8 cellular contexts compared by ENCODE assay signal in the genomic region with DNA sequence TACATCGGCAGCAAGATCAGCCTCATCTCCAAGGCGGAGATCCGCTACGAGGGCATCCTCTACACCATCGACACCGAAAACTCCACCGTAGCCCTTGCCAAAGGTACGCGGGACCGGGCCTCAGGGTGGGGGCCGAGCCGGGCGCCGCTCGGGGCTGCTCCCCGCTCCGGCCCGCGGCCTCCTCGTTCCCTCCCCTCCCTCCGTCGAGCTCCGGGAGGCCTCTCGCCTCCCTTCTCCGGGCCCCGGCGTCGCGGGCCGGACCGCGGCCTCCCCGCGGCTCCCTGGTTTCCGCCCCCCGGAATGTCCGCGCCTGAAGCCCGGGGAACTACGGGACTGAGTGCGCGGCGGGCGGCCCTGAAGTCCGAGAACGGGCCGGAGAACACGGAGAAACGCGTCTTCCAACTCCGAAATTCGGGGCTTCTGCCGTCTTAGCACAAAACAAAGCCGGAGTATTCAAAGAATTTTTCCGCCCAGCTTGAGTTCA. TPM values are rescaled to one million over a fixed set of nuclear protein-coding genes. Genes with fewer than 3 reads are reported as not detected.
DNase-seq lines count a peak whose midpoint lies in the region; ATAC-seq and TF ChIP-seq lines count a peak whose summit lies in the region.

No MANE protein-coding gene starts in this region.

- no peaks in the 10 kb centered on the region for H3K9me3 ChIP-seq in CD8-positive, alpha-beta T cell (ENCODE audit: low read length)

- peaks cover 26% of the 10 kb centered on the region for H3K36me3 Mint-ChIP-seq in CD8-positive, alpha-beta T cell
- H3K36me3 Mint-ChIP-seq in activated T-helper 1 cell treated with anti-CD3 and anti-CD28 coated beads, Interleukin-12 subunit alpha, Interleukin-12 subunit beta, Interleukin-2, Interleukin-4 antibody, amounts not matched to agents 30 ng/mL and 10 ng/mL and 1 ng/mL, durations not matched to agents 14 hours and 24 hours and 36 hours (ENCODE audit: low read depth): peaks cover 21% of the 10 kb centered on the region

- no peaks in the 10 kb centered on the region for H3K27me3 Mint-ChIP-seq in CD8-positive, alpha-beta T cell (ENCODE audit: low read depth)
- peaks cover 5% of the 10 kb centered on the region for H3K27me3 Mint-ChIP-seq in activated T-helper 1 cell treated with anti-CD3 and anti-CD28 coated beads, Interleukin-12 subunit alpha, Interleukin-12 subunit beta, Interleukin-2, Interleukin-4 antibody, amounts not matched to agents 30 ng/mL and 10 ng/mL and 1 ng/mL, durations not matched to agents 14 hours and 24 hours and 36 hours (ENCODE audit: insufficient read depth)

- H3K36me3 ChIP-seq in CD8-positive, alpha-beta T cell (ENCODE audit: insufficient read depth, low read length): no peaks in the 10 kb centered on the region

- peak overlapping the region; percentile 89 for H3K27ac ChIP-seq in CD8-positive, alpha-beta T cell (ENCODE audit: low read depth, low read length)

- peak overlapping the region; percentile 94 for H3K4me3 Mint-ChIP-seq in CD8-positive, alpha-beta T cell
- H3K4me3 Mint-ChIP-seq in activated T-helper 1 cell treated with anti-CD3 and anti-CD28 coated beads, Interleukin-12 subunit alpha, Interleukin-12 subunit beta, Interleukin-2, Interleukin-4 antibody, amounts not matched to agents 30 ng/mL and 10 ng/mL and 1 ng/mL, durations not matched to agents 14 hours and 24 hours and 36 hours: peak overlapping the region; percentile 100

- CTCF ChIA-PET in CD8-positive, alpha-beta T cell (lab: Charles Lee): interaction anchor here (1.0 to 1.5 kb wide), 2 partner anchors 164 to 165 kb away, joined by 3 read pairs; no protein-coding TSS in a partner anchor

- peak in 4 of 7 experiments; percentile 17 to 35 (median 30) for DNase-seq in CD8-positive, alpha-beta T cell
- peak; percentile 39 for DNase-seq in activated T-helper 1 cell treated with anti-CD3 and anti-CD28 coated beads, Interleukin-12 subunit alpha, Interleukin-12 subunit beta, Interleukin-2, Interleukin-4 antibody, amounts not matched to agents 30 ng/mL and 10 ng/mL and 1 ng/mL, durations not matched to agents 14 hours and 24 hours and 36 hours (ENCODE audit: low spot score)
- DNase-seq in Right ventricle myocardium inferior (ENCODE audit: missing footprints) (no peak), posterior vena cava (ENCODE audit: low spot score) (peak; percentile 84), NCI-H128 (lab: John Stamatoyannopoulos, UW; ENCODE audit: unreplicated experiment) (no peak), EL (no peak)

- peaks cover 51% of the 10 kb centered on the region for H3K4me1 Mint-ChIP-seq in CD8-positive, alpha-beta T cell (ENCODE audit: low read depth)
- peaks cover 44% of the 10 kb centered on the region for H3K4me1 Mint-ChIP-seq in activated T-helper 1 cell treated with anti-CD3 and anti-CD28 coated beads, Interleukin-12 subunit alpha, Interleukin-12 subunit beta, Interleukin-2, Interleukin-4 antibody, amounts not matched to agents 30 ng/mL and 10 ng/mL and 1 ng/mL, durations not matched to agents 14 hours and 24 hours and 36 hours (ENCODE audit: low read depth)

- H3K27me3 ChIP-seq in CD8-positive, alpha-beta T cell (ENCODE audit: insufficient read depth, low read length): no peaks in the 10 kb centered on the region

- peak; percentile 19 for ATAC-seq in CD8-positive, alpha-beta T cell
- ATAC-seq in GM19452 (IDR thresholded peaks at IDR 0.05; ENCODE audit: unreplicated experiment) (peak; percentile 39), HG03457 (IDR thresholded peaks at IDR 0.05; ENCODE audit: unreplicated experiment) (peak; percentile 27), Right ventricle myocardium inferior (peak; percentile 51)

- intact Hi-C loops in CD8-positive, alpha-beta T cell (cut with DNase I, micrococcal nuclease): loop anchor here (1.0 to 5.0 kb wide), 10 partner anchors 38 to 505 kb away; partner anchors contain the start of genes GARRE1 (in 1 of the 2), PDCD2L (in 1 of the 2), SCGB2B2 (in 1 of the 2) and UBA2 (in 1 of the 2)
- intact Hi-C loops in activated T-helper 1 cell treated with anti-CD3 and anti-CD28 coated beads, Interleukin-12 subunit alpha, Interleukin-12 subunit beta, Interleukin-2, Interleukin-4 antibody, amounts not matched to agents 30 ng/mL and 10 ng/mL and 1 ng/mL, durations not matched to agents 14 hours and 24 hours and 36 hours (cut with micrococcal nuclease): loop anchor here (1.0 to 10.0 kb wide), 9 partner anchors 38 to 1828 kb away; partner anchors contain the start of genes CEBPG, PEPD, SCGB2B2 and ZNF302
- intact Hi-C loops in Right ventricle myocardium inferior (cut with DNase I) (no loop called here), posterior vena cava (cut with DNase I) (loop anchor here in 1 of 2 donors (5.0 kb wide), 1 partner anchor 450 kb away; no protein-coding TSS in a partner anchor)

- no peaks in the 10 kb centered on the region for H3K9me3 Mint-ChIP-seq in CD8-positive, alpha-beta T cell
- H3K9me3 Mint-ChIP-seq in activated T-helper 1 cell treated with anti-CD3 and anti-CD28 coated beads, Interleukin-12 subunit alpha, Interleukin-12 subunit beta, Interleukin-2, Interleukin-4 antibody, amounts not matched to agents 30 ng/mL and 10 ng/mL and 1 ng/mL, durations not matched to agents 14 hours and 24 hours and 36 hours: no peaks in the 10 kb centered on the region

- POLR2A ChIA-PET in CD8-positive, alpha-beta T cell (lab: Charles Lee): interaction anchor here (0.7 to 2.8 kb wide), 9 partner anchors 10 to 193 kb away, joined by 3 to 13 read pairs (median 4); partner anchors contain the start of gene GPI

- TF ChIP-seq CTCF in CD8-positive, alpha-beta T cell (IDR thresholded peaks at IDR 0.05): no peak

- peaks cover 52% of the 10 kb centered on the region for H3K4me1 ChIP-seq in CD8-positive, alpha-beta T cell (ENCODE audit: insufficient read depth, low read length)

- peak overlapping the region; percentile 71 for H3K4me3 ChIP-seq in CD8-positive, alpha-beta T cell (ENCODE audit: low read depth, low read length)

- peak overlapping the region; percentile 99 for H3K27ac Mint-ChIP-seq in CD8-positive, alpha-beta T cell
- H3K27ac Mint-ChIP-seq in activated T-helper 1 cell treated with anti-CD3 and anti-CD28 coated beads, Interleukin-12 subunit alpha, Interleukin-12 subunit beta, Interleukin-2, Interleukin-4 antibody, amounts not matched to agents 30 ng/mL and 10 ng/mL and 1 ng/mL, durations not matched to agents 14 hours and 24 hours and 36 hours: peak overlapping the region; percentile 100

RNA-seq across cellular contexts. Expression of gene LSM14A, which starts 0.4 kb away (rescaled TPM):
- total RNA-seq in CD8-positive, alpha-beta T cell: 100 to 1,000 TPM; 233 to 246 TPM
- total RNA-seq in activated T-helper 1 cell treated with anti-CD3 and anti-CD28 coated beads, Interleukin-12 subunit alpha, Interleukin-12 subunit beta, Interleukin-2, Interleukin-4 antibody, amounts not matched to agents 30 ng/mL and 10 ng/mL and 1 ng/mL, durations not matched to agents 14 hours and 24 hours and 36 hours: 118 and 121 TPM in 2 replicates
- 70.6 TPM for total RNA-seq in Right ventricle myocardium inferior
- total RNA-seq in posterior vena cava: 100 to 1,000 TPM in 1 of 2 donors, 10 to 100 TPM in 1; 93.2 to 109 TPM

Comparison
In these comparisons a context has a peak if more than half of its experiments do, and no peak if none do; other contexts are left out.
1. DNase-seq: peak in CD8-positive, alpha-beta T cell (4 of 7), activated T-helper 1 cell treated with anti-CD3 and anti-CD28 coated beads, Interleukin-12 subunit alpha, Interleukin-12 subunit beta, Interleukin-2, Interleukin-4 antibody, amounts not matched to agents 30 ng/mL and 10 ng/mL and 1 ng/mL, durations not matched to agents 14 hours and 24 hours and 36 hours (single experiment) and posterior vena cava (single experiment); none in Right ventricle myocardium inferior (single experiment), NCI-H128 (single experiment) and EL (single experiment).
2. Peak in every context shown above with its lines, with median percentiles within 50 percentile points of each other: ATAC-seq.